In the genomic region with DNA sequence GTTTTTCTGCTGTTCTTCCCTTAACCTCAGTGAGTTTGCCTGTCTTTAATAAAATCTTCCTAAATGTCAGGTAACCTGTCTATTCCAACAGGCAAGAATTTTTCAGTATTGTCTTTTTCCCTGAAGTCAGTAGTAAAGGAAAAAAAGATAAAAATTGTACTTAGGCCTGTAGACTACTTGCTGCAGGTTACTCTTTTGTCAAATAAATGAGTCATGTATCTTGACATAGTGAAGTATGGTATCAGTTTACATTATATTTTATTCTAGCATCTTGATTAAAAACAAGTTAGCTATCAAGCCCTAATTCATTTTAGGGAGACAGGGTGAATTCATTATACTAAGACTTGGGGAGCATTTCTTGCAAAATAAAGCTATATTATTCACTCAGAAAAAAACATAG, we compare ENCODE assay signal across 21 cellular contexts. TPM values are rescaled to one million over a fixed set of nuclear protein-coding genes. Genes with fewer than 3 reads are reported as not detected.
DNase-seq lines count a peak whose midpoint lies in the region; ATAC-seq, FAIRE-seq and TF ChIP-seq lines count a peak whose summit lies in the region.
"Had no signal": no experiment of that assay in that cellular context is flagged by ENCODE, and none has a peak within 500 bp of the region (broad histone marks: within the 10 kb centered on the region; RNA-seq: fewer than 3 reads in every experiment).

No MANE protein-coding gene starts in this region.

- no peak for TF ChIP-seq POLR2A in tibial nerve (IDR thresholded peaks at IDR 0.05)

- H3K4me1 Mint-ChIP-seq in activated naive CD8-positive, alpha-beta T cell (ENCODE audit: low read depth) = peaks cover 59% of the 10 kb centered on the region
- H3K4me1 Mint-ChIP-seq in activated naive CD8-positive, alpha-beta T cell treated with anti-CD3 and anti-CD28 coated beads, Interleukin-2, amount 50 U/mL, for 24 hours = peaks cover 37% of the 10 kb centered on the region
- H3K4me1 Mint-ChIP-seq in central memory CD8-positive, alpha-beta T cell = peaks cover 55% of the 10 kb centered on the region
- H3K4me1 Mint-ChIP-seq in stimulated activated effector memory CD8-positive, alpha-beta T cell treated with anti-CD3 and anti-CD28 coated beads, Interleukin-12 subunit alpha, Interleukin-12 subunit beta, amount 100 ng/mL, for 72 hours = peaks cover 41% of the 10 kb centered on the region

- H3K4me3 ChIP-seq in tibial nerve = no peak overlapping the region
- H3K4me3 ChIP-seq: GM12878, SJCRH30 had no signal

- no peaks in the 10 kb centered on the region for H3K36me3 ChIP-seq in tibial nerve

- FAIRE-seq in RCC 7860 (lab: Jason Lieb, UNC) = no peak
- FAIRE-seq: GM12878 had no signal

- no peaks in the 10 kb centered on the region for H3K9me3 ChIP-seq in tibial nerve
- H3K9me3 ChIP-seq: SJCRH30 had no signal

- no peak for DNase-seq in activated naive CD8-positive, alpha-beta T cell treated with anti-CD3 and anti-CD28 coated beads, Interleukin-2, amount 50 U/mL, for 24 hours
- peak; percentile 16 for DNase-seq in G401 (ENCODE audit: low spot score)
- no peak for DNase-seq in central memory CD8-positive, alpha-beta T cell (ENCODE audit: low spot score in 2 of 2)
- no peak for DNase-seq in stimulated activated effector memory CD8-positive, alpha-beta T cell treated with anti-CD3 and anti-CD28 coated beads, Interleukin-12 subunit alpha, Interleukin-12 subunit beta, amount 100 ng/mL, for 72 hours (ENCODE audit: low spot score in 2 of 2)
- DNase-seq in RCC 7860 (ENCODE audit: low spot score) = no peak
- no peak for DNase-seq in tibial nerve (ENCODE audit: low spot score in 2 of 2)
- DNase-seq: COR-L47, DMS153, IMR-90, Kasumi-1, MV-4-11, NCI-H1436, NCI-H2029 treated with DMSO at 0.1 percent for 48 hours, NCI-H524, RPMI8226, SJCRH30 had no signal

- peak overlapping the region; percentile 59 for H3K27ac Mint-ChIP-seq in activated naive CD8-positive, alpha-beta T cell
- no peak overlapping the region for H3K27ac Mint-ChIP-seq in activated naive CD8-positive, alpha-beta T cell treated with anti-CD3 and anti-CD28 coated beads, Interleukin-2, amount 50 U/mL, for 24 hours
- peak overlapping the region; percentile 29 for H3K27ac Mint-ChIP-seq in central memory CD8-positive, alpha-beta T cell (ENCODE audit: low read depth)
- peak overlapping the region; percentile 71 for H3K27ac Mint-ChIP-seq in stimulated activated effector memory CD8-positive, alpha-beta T cell treated with anti-CD3 and anti-CD28 coated beads, Interleukin-12 subunit alpha, Interleukin-12 subunit beta, amount 100 ng/mL, for 72 hours

- H3K4me3 Mint-ChIP-seq in activated naive CD8-positive, alpha-beta T cell = no peak overlapping the region
- H3K4me3 Mint-ChIP-seq in activated naive CD8-positive, alpha-beta T cell treated with anti-CD3 and anti-CD28 coated beads, Interleukin-2, amount 50 U/mL, for 24 hours = no peak overlapping the region
- H3K4me3 Mint-ChIP-seq in central memory CD8-positive, alpha-beta T cell = no peak overlapping the region
- no peak overlapping the region for H3K4me3 Mint-ChIP-seq in stimulated activated effector memory CD8-positive, alpha-beta T cell treated with anti-CD3 and anti-CD28 coated beads, Interleukin-12 subunit alpha, Interleukin-12 subunit beta, amount 100 ng/mL, for 72 hours

- peaks cover 36% of the 10 kb centered on the region for H3K36me3 Mint-ChIP-seq in activated naive CD8-positive, alpha-beta T cell
- peaks cover 61% of the 10 kb centered on the region for H3K36me3 Mint-ChIP-seq in activated naive CD8-positive, alpha-beta T cell treated with anti-CD3 and anti-CD28 coated beads, Interleukin-2, amount 50 U/mL, for 24 hours (ENCODE audit: low read depth)
- peaks cover 54% of the 10 kb centered on the region for H3K36me3 Mint-ChIP-seq in central memory CD8-positive, alpha-beta T cell (ENCODE audit: insufficient read depth)
- H3K36me3 Mint-ChIP-seq in stimulated activated effector memory CD8-positive, alpha-beta T cell treated with anti-CD3 and anti-CD28 coated beads, Interleukin-12 subunit alpha, Interleukin-12 subunit beta, amount 100 ng/mL, for 72 hours = peaks cover 92% of the 10 kb centered on the region

- TF ChIP-seq CTCF in tibial nerve (IDR thresholded peaks at IDR 0.05) = no peak

- no peak overlapping the region for H3K27ac ChIP-seq in tibial nerve
- H3K27ac ChIP-seq: SJCRH30 had no signal

- no peaks in the 10 kb centered on the region for H3K4me1 ChIP-seq in tibial nerve
- H3K4me1 ChIP-seq: SJCRH30 had no signal

- TF ChIP-seq EP300 in tibial nerve (IDR thresholded peaks at IDR 0.05) = no peak

- in situ Hi-C loops in G401 (cut with HindIII; ENCODE audit: low sequenced_read_pairs) = no loop called here

- H3K27me3 ChIP-seq in tibial nerve = no peaks in the 10 kb centered on the region
- H3K27me3 ChIP-seq: SJCRH30 had no signal

- no peak for ATAC-seq in activated naive CD8-positive, alpha-beta T cell treated with anti-CD3 and anti-CD28 coated beads, Interleukin-2, amount 50 U/mL, for 24 hours
- ATAC-seq in central memory CD8-positive, alpha-beta T cell (replicated peaks; ENCODE audit: extremely low read depth, poor library complexity, severe bottlenecking) = no peak
- no peak for ATAC-seq in stimulated activated effector memory CD8-positive, alpha-beta T cell treated with anti-CD3 and anti-CD28 coated beads, Interleukin-12 subunit alpha, Interleukin-12 subunit beta, amount 100 ng/mL, for 72 hours
- no peak for ATAC-seq in GM21390 (IDR thresholded peaks at IDR 0.05; ENCODE audit: unreplicated experiment)
- ATAC-seq: GM12878, HCT116 had no signal

- H3K27me3 Mint-ChIP-seq in activated naive CD8-positive, alpha-beta T cell = no peaks in the 10 kb centered on the region
- H3K27me3 Mint-ChIP-seq in activated naive CD8-positive, alpha-beta T cell treated with anti-CD3 and anti-CD28 coated beads, Interleukin-2, amount 50 U/mL, for 24 hours = no peaks in the 10 kb centered on the region
- no peaks in the 10 kb centered on the region for H3K27me3 Mint-ChIP-seq in central memory CD8-positive, alpha-beta T cell

- no peaks in the 10 kb centered on the region for H3K9me3 Mint-ChIP-seq in activated naive CD8-positive, alpha-beta T cell (ENCODE audit: low read depth)
- no peaks in the 10 kb centered on the region for H3K9me3 Mint-ChIP-seq in activated naive CD8-positive, alpha-beta T cell treated with anti-CD3 and anti-CD28 coated beads, Interleukin-2, amount 50 U/mL, for 24 hours
- no peaks in the 10 kb centered on the region for H3K9me3 Mint-ChIP-seq in central memory CD8-positive, alpha-beta T cell
- no peaks in the 10 kb centered on the region for H3K9me3 Mint-ChIP-seq in stimulated activated effector memory CD8-positive, alpha-beta T cell treated with anti-CD3 and anti-CD28 coated beads, Interleukin-12 subunit alpha, Interleukin-12 subunit beta, amount 100 ng/mL, for 72 hours

RNA-seq across cellular contexts. Expression of a gene that starts 59.8 kb away (rescaled TPM):
- total RNA-seq in G401 (2014; rRNA removed; shearing (Covaris generic)) = 0.18 and 2.5 TPM in 2 replicates
- total RNA-seq in tibial nerve = 10 to 100 TPM in 1 of 4 donors, 1 to 10 TPM in 3; 8.0 to 10.7 (median 9.0) TPM
- total RNA-seq: HT-29 had no signal
